8 cellular contexts compared by ENCODE assay signal in genomic region chr6:142885182-142885867, GRCh38. TPM values are rescaled to one million over a fixed set of nuclear protein-coding genes. Genes with fewer than 3 reads are reported as not detected.
DNase-seq lines count a peak whose midpoint lies in the region; ATAC-seq and TF ChIP-seq lines count a peak whose summit lies in the region.

No MANE protein-coding gene starts in this region.

- no peak overlapping the region for H3K23ac ChIP-seq in trophoblast cell (ENCODE audit: low read length)

- H3K4ac ChIP-seq in trophoblast cell (ENCODE audit: low read depth, low read length) = no peak overlapping the region

- H3K4me3 ChIP-seq in OCI-LY1 (ENCODE audit: low read depth, low read length, poor library complexity, severe bottlenecking) (peak overlapping the region; percentile 22), trophoblast cell (ENCODE audit: low read depth, low read length) (no peak overlapping the region)

- H3K27me3 ChIP-seq in OCI-LY1 (ENCODE audit: insufficient read depth, low read length) (no peaks in the 10 kb centered on the region), trophoblast cell (ENCODE audit: insufficient read depth, low read length) (no peaks in the 10 kb centered on the region)

- no peak for TF ChIP-seq CTCF in OCI-LY1 (IDR thresholded peaks at IDR 0.05; ENCODE audit: low read length)

- H3K27me3 Mint-ChIP-seq in activated naive CD4-positive, alpha-beta T cell treated with anti-CD3 and anti-CD28 coated beads, Interleukin-2, amount 10 ng/mL, durations not matched to agents 7 days and 5 days = no peaks in the 10 kb centered on the region

- H3K9ac ChIP-seq in OCI-LY1 (ENCODE audit: low read length) = peak overlapping the region; percentile 20; the same call in 1 of the 2 replicates
- no peak overlapping the region for H3K9ac ChIP-seq in trophoblast cell (ENCODE audit: low read length)

- H4K8ac ChIP-seq in trophoblast cell (ENCODE audit: low read depth, low read length) = no peak overlapping the region

- H3K4me1 Mint-ChIP-seq in activated naive CD4-positive, alpha-beta T cell treated with anti-CD3 and anti-CD28 coated beads, Interleukin-2, amount 10 ng/mL, durations not matched to agents 7 days and 5 days = peaks cover 82% of the 10 kb centered on the region

- H2AK5ac ChIP-seq in trophoblast cell (ENCODE audit: low read length) = no peak overlapping the region

- CTCF ChIA-PET in activated naive CD4-positive, alpha-beta T cell treated with anti-CD3 and anti-CD28 coated beads, Interleukin-2, amount 10 ng/mL, durations not matched to agents 7 days and 5 days (lab: Charles Lee) = interaction anchor here (0.7 to 3.2 kb wide), 11 partner anchors 13 to 193 kb away, joined by 3 to 11 read pairs (median 5); no protein-coding TSS in a partner anchor

- H3K9me3 ChIP-seq in OCI-LY1 (ENCODE audit: low read length) (no peaks in the 10 kb centered on the region), trophoblast cell (ENCODE audit: insufficient read depth, low read depth, low read length) (no peaks in the 10 kb centered on the region)

- peaks cover 45% of the 10 kb centered on the region for H3K4me1 ChIP-seq in OCI-LY1 (ENCODE audit: insufficient read depth, low read length, severe bottlenecking)
- H3K4me1 ChIP-seq in trophoblast cell (ENCODE audit: control insufficient read depth in 1 of 2, insufficient read depth in 2 of 2, low read length in 2 of 2) = peaks cover 0 to 7% of the 10 kb centered on the region in 2 experiments

- H2BK5ac ChIP-seq in trophoblast cell (ENCODE audit: low read depth, low read length, poor library complexity) = no peak overlapping the region

- no peaks in the 10 kb centered on the region for H3K9me3 Mint-ChIP-seq in activated naive CD4-positive, alpha-beta T cell treated with anti-CD3 and anti-CD28 coated beads, Interleukin-2, amount 10 ng/mL, durations not matched to agents 7 days and 5 days

- H3F3A ChIP-seq in OCI-LY1 (ENCODE audit: insufficient read depth, low read length) = no peaks in the 10 kb centered on the region

- peak overlapping the region; percentile 99 for H3K27ac Mint-ChIP-seq in activated naive CD4-positive, alpha-beta T cell treated with anti-CD3 and anti-CD28 coated beads, Interleukin-2, amount 10 ng/mL, durations not matched to agents 7 days and 5 days

- no peak overlapping the region for H3K18ac ChIP-seq in trophoblast cell (ENCODE audit: low read length)

- no peak overlapping the region for H2BK120ac ChIP-seq in trophoblast cell (ENCODE audit: insufficient read depth, low read length, poor library complexity)

- H4K20me1 ChIP-seq in OCI-LY1 (ENCODE audit: insufficient read depth, low read length) = no peaks in the 10 kb centered on the region

- no CpG with 5 or more reads among the region's 10 CpGs for WGBS in trophoblast cell (ENCODE audit: extremely low coverage, insufficient coverage, insufficient read length)

- DNase-seq in AG08395 (ENCODE audit: low spot score) = peak; percentile 77
- peak; percentile 51 for DNase-seq in activated naive CD4-positive, alpha-beta T cell treated with anti-CD3 and anti-CD28 coated beads, Interleukin-2, amount 10 ng/mL, durations not matched to agents 7 days and 5 days
- DNase-seq in Right ventricle myocardium superior = no peak
- peak; percentile 98 to 99 for DNase-seq in trophoblast cell
- DNase-seq in NCI-H526 (lab: John Stamatoyannopoulos, UW) = no peak

- H3K79me1 ChIP-seq in trophoblast cell (ENCODE audit: low read length) = no peaks in the 10 kb centered on the region

- H3K79me2 ChIP-seq in OCI-LY1 (ENCODE audit: insufficient read depth, low read length) = peaks cover 19% of the 10 kb centered on the region
- H3K79me2 ChIP-seq in trophoblast cell (ENCODE audit: control insufficient read depth, insufficient read depth, low read length, poor library complexity) = no peaks in the 10 kb centered on the region

- H3K27ac ChIP-seq in OCI-LY1 (ENCODE audit: low read depth, low read length, poor library complexity, severe bottlenecking) (peak overlapping the region; percentile 68), trophoblast cell (ENCODE audit: low read depth, low read length) (peak overlapping the region; percentile 52)

- no peaks in the 10 kb centered on the region for H3K9me2 ChIP-seq in OCI-LY1 (ENCODE audit: low read depth, low read length)

- H3K14ac ChIP-seq in trophoblast cell (ENCODE audit: low read length) = no peak overlapping the region

- intact Hi-C loops in Right ventricle myocardium superior (cut with DNase I) = loop anchor here (5.0 kb wide), 1 partner anchor 62 kb away; the partner anchor contains the start of gene HIVEP2

- ATAC-seq in GM18858 (IDR thresholded peaks at IDR 0.05; ENCODE audit: unreplicated experiment) = peak; percentile 41
- peak; percentile 53 for ATAC-seq in HG03039 (IDR thresholded peaks at IDR 0.05; ENCODE audit: unreplicated experiment)
- peak; percentile 94 for ATAC-seq in Right ventricle myocardium superior (ENCODE audit: poor library complexity)

- H3K4me2 ChIP-seq in OCI-LY1 (ENCODE audit: low read length) = peak overlapping the region; percentile 42
- H3K4me2 ChIP-seq in trophoblast cell (ENCODE audit: low read length) = peak overlapping the region; percentile 55

- H2BK12ac ChIP-seq in trophoblast cell (ENCODE audit: low read length) = no peak overlapping the region

- peaks cover 24% of the 10 kb centered on the region for H3K36me3 Mint-ChIP-seq in activated naive CD4-positive, alpha-beta T cell treated with anti-CD3 and anti-CD28 coated beads, Interleukin-2, amount 10 ng/mL, durations not matched to agents 7 days and 5 days

- no peak overlapping the region for H4K91ac ChIP-seq in trophoblast cell (ENCODE audit: low read depth, low read length)

- no peaks in the 10 kb centered on the region for H3K36me3 ChIP-seq in OCI-LY1 (ENCODE audit: insufficient read depth, low read length)
- no peaks in the 10 kb centered on the region for H3K36me3 ChIP-seq in trophoblast cell (ENCODE audit: control insufficient read depth in 1 of 2, insufficient read depth in 2 of 2, low read length in 2 of 2)

- H2AFZ ChIP-seq in OCI-LY1 (ENCODE audit: low read length) = no peak overlapping the region
- no peak overlapping the region for H2AFZ ChIP-seq in trophoblast cell (ENCODE audit: insufficient read depth, low read length, poor library complexity)

- peak overlapping the region; percentile 94 for H3K4me3 Mint-ChIP-seq in activated naive CD4-positive, alpha-beta T cell treated with anti-CD3 and anti-CD28 coated beads, Interleukin-2, amount 10 ng/mL, durations not matched to agents 7 days and 5 days

- H4K12ac ChIP-seq in trophoblast cell (ENCODE audit: low read depth, low read length) = no peak overlapping the region

RNA-seq across cellular contexts. Expression of gene HIVEP2, which starts 59.7 kb away (rescaled TPM):
- total RNA-seq in Right ventricle myocardium superior = 12.8 TPM
- polyA plus RNA-seq in trophoblast cell (2013) = 4.3 and 4.6 TPM in 2 replicates

Comparison
In these comparisons a context has a peak if more than half of its experiments do, and no peak if none do; other contexts are left out.
1. DNase-seq: peak in AG08395 (single experiment), activated naive CD4-positive, alpha-beta T cell treated with anti-CD3 and anti-CD28 coated beads, Interleukin-2, amount 10 ng/mL, durations not matched to agents 7 days and 5 days (single experiment) and trophoblast cell (2 of 2); none in Right ventricle myocardium superior (single experiment) and NCI-H526 (0 of 2).
2. ATAC-seq: peak in every context shown above with its lines; median percentile 94 in Right ventricle myocardium superior; 53 in HG03039; 41 in GM18858.